In genomic region chr7:40704172-40704571, GRCh38 we compare ENCODE assay signal across 30 cellular contexts.
DNase-seq lines count a peak whose midpoint lies in the region; ATAC-seq and TF ChIP-seq lines count a peak whose summit lies in the region.
"Had no signal": no experiment of that assay in that cellular context is flagged by ENCODE, and none has a peak within 500 bp of the region (broad histone marks: within the 10 kb centered on the region; RNA-seq: fewer than 3 reads in every experiment).

No MANE protein-coding gene starts in this region.

- H3K27me3 ChIP-seq in HCT116 (ENCODE audit: insufficient read depth, low read length) (no peaks in the 10 kb centered on the region), H7 (ENCODE audit: control insufficient read depth, insufficient read depth, low read length) (no peaks in the 10 kb centered on the region)
- H3K27me3 ChIP-seq: hepatocyte, upper lobe of left lung had no signal

- peak in 2 of 3 experiments; percentile 17 to 27; a peak in 3 of 6 replicates for TF ChIP-seq CTCF in HCT116 (IDR thresholded peaks at IDR 0.05 in 2 of 3, conservative IDR thresholded peaks at IDR 0.05 in 1 of 3; ENCODE audit: borderline replicate concordance in 1 of 3, insufficient read depth in 1 of 3, low read depth in 2 of 3, low read length in 2 of 3)
- peak; percentile 14 for TF ChIP-seq CTCF in cardiac fibroblast (IDR thresholded peaks at IDR 0.05; ENCODE audit: low read depth, low read length)
- TF ChIP-seq CTCF in osteocyte (IDR thresholded peaks at IDR 0.05): peak; percentile 10

- POLR2A ChIA-PET in HCT116 (lab: Charles Lee): interaction anchor here (1.1 kb wide), 1 partner anchor 13 kb away, joined by 4 read pairs; no protein-coding TSS in a partner anchor

- DNase-seq in HCT116 (ENCODE audit: low read depth, low spot score) (no peak), NCI-H82 treated with DMSO at 0.1 percent for 48 hours (lab: John Stamatoyannopoulos, UW; ENCODE audit: unreplicated experiment) (peak; percentile 18), cardiac fibroblast (ENCODE audit: low read depth in 2 of 2) (no peak), osteocyte (ENCODE audit: extremely low spot score, unreplicated experiment) (no peak), activated T-cell treated with anti-CD3 and anti-CD28 coated beads for 4 hours (no peak), H7 (no peak)
- no peak for DNase-seq in stimulated activated CD8-positive, alpha-beta memory T cell treated with anti-CD3 and anti-CD28 coated beads, Interleukin-4, amount 100 ng/mL, for 48 hours
- DNase-seq: activated CD8-positive, alpha-beta memory T cell treated with anti-CD3 and anti-CD28 coated beads, Interleukin-2, amount 50 U/mL, for 4 hours; AML-193; aorta; central memory CD4-positive, alpha-beta T cell; DMS79 treated with DMSO at 0.1 percent for 48 hours; foreskin fibroblast; immature natural killer cell; mesenchymal stem cell; naive B cell; NCI-H2171; NCI-H510A treated with DMSO at 0.1 percent for 48 hours; occipital lobe; stimulated activated CD4-positive, alpha-beta T cell treated with anti-CD3 and anti-CD28 coated beads, Interleukin-2, amount 100 ng/mL, for 24 hours; substantia nigra; upper lobe of left lung had no signal

- no peaks in the 10 kb centered on the region for H3K9me2 ChIP-seq in HCT116 (ENCODE audit: insufficient read depth)

- H3K4me3 ChIP-seq in HCT116 (replicated peaks in 1 of 2; ENCODE audit: low read depth in 1 of 2, low read length in 2 of 2): no peak overlapping the region
- no peak overlapping the region for H3K4me3 ChIP-seq in cardiac fibroblast (replicated peaks in 1 of 2; ENCODE audit: low read depth in 2 of 2, low read length in 2 of 2)
- H3K4me3 ChIP-seq in H7 (ENCODE audit: insufficient read depth, low read depth, low read length): no peak overlapping the region
- H3K4me3 ChIP-seq: hepatocyte, smooth muscle cell, upper lobe of left lung had no signal

- H3K79me2 ChIP-seq in HCT116 (ENCODE audit: insufficient read depth, low read length): no peaks in the 10 kb centered on the region
- H3K79me2 ChIP-seq: hepatocyte had no signal

- no peak for TF ChIP-seq POLR2A in HCT116 (IDR thresholded peaks at IDR 0.05; ENCODE audit: borderline replicate concordance, extremely low read depth, insufficient read depth, insufficient read length)

- H3K4me1 Mint-ChIP-seq in osteocyte (ENCODE audit: unreplicated experiment): peaks cover 18% of the 10 kb centered on the region
- H3K4me1 Mint-ChIP-seq: immature natural killer cell; naive B cell; stimulated activated effector memory CD8-positive, alpha-beta T cell treated with anti-CD3 and anti-CD28 coated beads, Interleukin-12 subunit alpha, Interleukin-12 subunit beta, amount 100 ng/mL, for 72 hours had no signal

- H3K36me3 ChIP-seq in HCT116 (ENCODE audit: control insufficient read depth in 1 of 2, insufficient read depth in 2 of 2, low read length in 2 of 2) (no peaks in the 10 kb centered on the region), H7 (replicated peaks; ENCODE audit: control insufficient read depth, insufficient read depth, low read length) (no peaks in the 10 kb centered on the region)
- H3K36me3 ChIP-seq: upper lobe of left lung had no signal

- CTCF ChIA-PET in HCT116 (lab: Charles Lee): no interaction called here

- H3K27ac ChIP-seq in HCT116 (ENCODE audit: low read depth, low read length): no peak overlapping the region
- H3K27ac ChIP-seq: hepatocyte, upper lobe of left lung had no signal

- 0 out of 2 replicates have a peak, but pooled peaks have one; percentile 6 for TF ChIP-seq RAD21 in HCT116 (IDR thresholded peaks at IDR 0.05; ENCODE audit: low read depth)

- no peaks in the 10 kb centered on the region for H3K9me3 Mint-ChIP-seq in osteocyte (ENCODE audit: unreplicated experiment)
- H3K9me3 Mint-ChIP-seq: activated T-helper 2 cell treated with anti-CD3 and anti-CD28 coated beads, Interferon-gamma antibody, Interleukin-2, Interleukin-4, amounts not matched to agents 10 μg/mL and 5 μg/mL and 100 μg/mL, durations not matched to agents 14 hours and 24 hours and 36 hours; naive B cell; T-helper 2 cell treated with Interferon-gamma antibody and Interleukin-4, amounts not matched to agents 5 μg/mL and 100 μg/mL, for 36 hours had no signal

- H3K9me3 ChIP-seq in HCT116 (ENCODE audit: control insufficient read depth in 1 of 2, insufficient read depth in 1 of 2, low read depth in 1 of 2, low read length in 2 of 2): no peaks in the 10 kb centered on the region
- H3K9me3 ChIP-seq: upper lobe of left lung had no signal

- no peaks in the 10 kb centered on the region for H3K36me3 Mint-ChIP-seq in osteocyte (ENCODE audit: unreplicated experiment)
- H3K36me3 Mint-ChIP-seq: activated naive CD8-positive, alpha-beta T cell; immature natural killer cell; naive B cell; stimulated activated effector memory CD8-positive, alpha-beta T cell treated with anti-CD3 and anti-CD28 coated beads, Interleukin-12 subunit alpha, Interleukin-12 subunit beta, amount 100 ng/mL, for 72 hours had no signal

- H3K27me3 Mint-ChIP-seq in osteocyte (ENCODE audit: unreplicated experiment): no peaks in the 10 kb centered on the region
- H3K27me3 Mint-ChIP-seq: activated naive CD8-positive, alpha-beta T cell; naive B cell had no signal

- H3K4me1 ChIP-seq in HCT116 (ENCODE audit: control insufficient read depth in 1 of 2, insufficient read depth in 2 of 2, low read length in 2 of 2): no peaks in the 10 kb centered on the region; a peak in 1 of 4 replicates
- H3K4me1 ChIP-seq: upper lobe of left lung had no signal

- intact Hi-C loops in HCT116 (cut with micrococcal nuclease): no loop called here

- no peak overlapping the region for H3K4me2 ChIP-seq in HCT116 (ENCODE audit: low read length)
- H3K4me2 ChIP-seq: hepatocyte, smooth muscle cell had no signal

- no peak overlapping the region for H3K9ac ChIP-seq in HCT116 (ENCODE audit: low read length)

- RAD21 ChIA-PET in HCT116 (lab: Charles Lee; ENCODE audit: low non-redundant PET in 1 of 2, low total read pairs in 2 of 2, uncharacterized antibody in 2 of 2, unreplicated experiment in 2 of 2): no interaction called here

- no peak overlapping the region for H2AFZ ChIP-seq in HCT116 (ENCODE audit: low read depth, low read length, poor library complexity, severe bottlenecking)
- H2AFZ ChIP-seq: hepatocyte had no signal

- ATAC-seq in HCT116 (peak; percentile 72), HG03039 (IDR thresholded peaks at IDR 0.05; ENCODE audit: unreplicated experiment) (no peak)
- ATAC-seq: left lobe of liver; stimulated activated effector memory CD8-positive, alpha-beta T cell treated with anti-CD3 and anti-CD28 coated beads, Interleukin-12 subunit alpha, Interleukin-12 subunit beta, amount 100 ng/mL, for 72 hours had no signal

- H3K27ac Mint-ChIP-seq in osteocyte (ENCODE audit: unreplicated experiment): no peak overlapping the region
- H3K27ac Mint-ChIP-seq: activated naive CD8-positive, alpha-beta T cell; activated T-helper 2 cell treated with anti-CD3 and anti-CD28 coated beads, Interferon-gamma antibody, Interleukin-2, Interleukin-4, amounts not matched to agents 10 μg/mL and 5 μg/mL and 100 μg/mL, durations not matched to agents 14 hours and 24 hours and 36 hours; immature natural killer cell; naive B cell; stimulated activated effector memory CD8-positive, alpha-beta T cell treated with anti-CD3 and anti-CD28 coated beads, Interleukin-12 subunit alpha, Interleukin-12 subunit beta, amount 100 ng/mL, for 72 hours; T-helper 2 cell treated with Interferon-gamma antibody and Interleukin-4, amounts not matched to agents 5 μg/mL and 100 μg/mL, for 36 hours had no signal

- H3K4me3 Mint-ChIP-seq in osteocyte (ENCODE audit: unreplicated experiment): no peak overlapping the region
- H3K4me3 Mint-ChIP-seq: activated naive CD8-positive, alpha-beta T cell; immature natural killer cell; naive B cell; stimulated activated effector memory CD8-positive, alpha-beta T cell treated with anti-CD3 and anti-CD28 coated beads, Interleukin-12 subunit alpha, Interleukin-12 subunit beta, amount 100 ng/mL, for 72 hours; T-helper 2 cell treated with Interferon-gamma antibody and Interleukin-4, amounts not matched to agents 5 μg/mL and 100 μg/mL, for 36 hours had no signal

- no peaks in the 10 kb centered on the region for H4K20me1 ChIP-seq in HCT116 (ENCODE audit: insufficient read depth)

- BruUV-seq in HCT116 (replicated peaks; lab: Mats Ljungman, UMichigan): no TSS peak

TF ChIP-seq in HCT116, 20 proteins besides CTCF, POLR2A, EP300 and RAD21 (continues in another document):
- TF ChIP-seq ATF3 (IDR thresholded peaks at IDR 0.05) (no peak), SIN3A (IDR thresholded peaks at IDR 0.05; ENCODE audit: low read depth) (no peak), CEBPB (IDR thresholded peaks at IDR 0.05; ENCODE audit: low read depth) (no peak), CBX3 (IDR thresholded peaks at IDR 0.05; ENCODE audit: low read depth) (no peak), REST (IDR thresholded peaks at IDR 0.05; ENCODE audit: low read depth) (no peak), YY1 (IDR thresholded peaks at IDR 0.05; ENCODE audit: extremely low read depth, insufficient replicate concordance, low read depth, low read length) (no peak), POLR2AphosphoS5 (IDR thresholded peaks at IDR 0.05; ENCODE audit: low read depth, low read length) (no peak)
